Comparison of ENCODE assay signal across 7 cellular contexts in genomic region chr2:89830341-89831218, GRCh38.
DNase-seq lines count a peak whose midpoint lies in the region; ATAC-seq lines count a peak whose summit lies in the region.
"Not testable (repeated sequence)": the region's sequence is repeated elsewhere in the genome, so short reads cannot be mapped to it uniquely, and the experiment has no call there.

No MANE protein-coding gene starts in this region.

- H3K9ac ChIP-seq in HUES64 (ENCODE audit: low read depth, low read length); mesendoderm (ENCODE audit: low read length): not testable (repeated sequence)

- peak; percentile 35 for DNase-seq in mesendoderm

- WGBS in HUES64 = 79% methylated on average over 14 of the region's 14 CpGs
- 98% methylated on average over 9 of the region's 14 CpGs for WGBS in mesendoderm (ENCODE audit: extremely low coverage, insufficient coverage, low lambda C conversion rate)

- H3K9me3 ChIP-seq in HUES64 (ENCODE audit: insufficient read depth, low read depth, low read length) = not testable (repeated sequence)

- H3K23ac ChIP-seq in mesendoderm (ENCODE audit: low read length) = not testable (repeated sequence)

- H2BK15ac ChIP-seq in mesendoderm (replicated peaks; ENCODE audit: low read depth) = not testable (repeated sequence)

- not testable (repeated sequence) for H3K18ac ChIP-seq in mesendoderm (ENCODE audit: low read length)

- H4K8ac ChIP-seq in mesendoderm (ENCODE audit: low read depth, low read length) = not testable (repeated sequence)

- ATAC-seq in GM18867 (IDR thresholded peaks at IDR 0.05; ENCODE audit: unreplicated experiment) (peak; percentile 44), GM21390 (IDR thresholded peaks at IDR 0.05; ENCODE audit: unreplicated experiment) (peak; percentile 45), HG02642 (IDR thresholded peaks at IDR 0.05; ENCODE audit: poor library complexity, unreplicated experiment) (peak; percentile 47), HG03095 (IDR thresholded peaks at IDR 0.05; ENCODE audit: unreplicated experiment) (peak; percentile 39), esophagus mucosa (peak; percentile 59)

- H3K27me3 ChIP-seq in HUES64 (ENCODE audit: insufficient read depth, low read length); mesendoderm (ENCODE audit: insufficient read depth, low read length, poor library complexity): not testable (repeated sequence)

- H3K4me2 ChIP-seq in mesendoderm (ENCODE audit: low read length) = not testable (repeated sequence)

- not testable (repeated sequence) for H3K4ac ChIP-seq in mesendoderm (ENCODE audit: low read depth, low read length)

- not testable (repeated sequence) for H3K36me3 ChIP-seq in HUES64 (ENCODE audit: insufficient read depth, low read length); mesendoderm (ENCODE audit: control insufficient read depth, insufficient read depth, low read length)

- not testable (repeated sequence) for H2AK5ac ChIP-seq in mesendoderm (ENCODE audit: low read length)

- H2BK5ac ChIP-seq in mesendoderm (ENCODE audit: low read length) = not testable (repeated sequence)

- not testable (repeated sequence) for H3K56ac ChIP-seq in mesendoderm (ENCODE audit: low read length)

- not testable (repeated sequence) for H3K27ac ChIP-seq in HUES64 (ENCODE audit: low read depth, low read length); mesendoderm (ENCODE audit: low read depth, low read length)

- not testable (repeated sequence) for H4K5ac ChIP-seq in mesendoderm (ENCODE audit: low read length)

- not testable (repeated sequence) for H3K79me2 ChIP-seq in mesendoderm (ENCODE audit: control insufficient read depth, insufficient read depth, low read length)

- H3K4me3 ChIP-seq in HUES64 (ENCODE audit: low read length) (peak overlapping the region; percentile 15; the same call in 1 of the 2 replicates), mesendoderm (ENCODE audit: low read length) (peak overlapping the region; percentile 4)

- H3K79me1 ChIP-seq in mesendoderm (ENCODE audit: low read length) = not testable (repeated sequence)

- not testable (repeated sequence) for H2BK120ac ChIP-seq in mesendoderm (ENCODE audit: low read depth, low read length)

- H3K4me1 ChIP-seq in HUES64 (ENCODE audit: insufficient read depth, low read length); mesendoderm (ENCODE audit: control insufficient read depth, low read depth, low read length): not testable (repeated sequence)
